In genomic region chr7:636396-636795, GRCh38 we compare ENCODE assay signal across 8 cellular contexts.
DNase-seq lines count a peak whose midpoint lies in the region; ATAC-seq and TF ChIP-seq lines count a peak whose summit lies in the region.

No MANE protein-coding gene starts in this region.

- POLR2A ChIA-PET in naive thymus-derived CD4-positive, alpha-beta T cell (lab: Charles Lee), result no interaction called here

- intact Hi-C loops in naive thymus-derived CD4-positive, alpha-beta T cell (cut with micrococcal nuclease), result no loop called here

- H3K27ac ChIP-seq in SJCRH30 (no peak overlapping the region), brain microvascular endothelial cell (no peak overlapping the region)
- no peak overlapping the region for H3K27ac ChIP-seq in naive thymus-derived CD4-positive, alpha-beta T cell (ENCODE audit: low read depth, low read length)

- H3K27me3 Mint-ChIP-seq in naive thymus-derived CD4-positive, alpha-beta T cell, result no peaks in the 10 kb centered on the region

- H3K36me3 ChIP-seq in SJCRH30 (no peaks in the 10 kb centered on the region), brain microvascular endothelial cell (replicated peaks) (no peaks in the 10 kb centered on the region)
- H3K36me3 ChIP-seq in naive thymus-derived CD4-positive, alpha-beta T cell (ENCODE audit: control insufficient read depth in 2 of 3, insufficient read depth in 3 of 3, low read length in 3 of 3), result no peaks in the 10 kb centered on the region

- H3K36me3 Mint-ChIP-seq in naive thymus-derived CD4-positive, alpha-beta T cell, result peaks cover 0 to 8% (median 5%) of the 10 kb centered on the region in 5 donors

- H3K4me3 ChIP-seq in SJCRH30, result no peak overlapping the region
- no peak overlapping the region for H3K4me3 ChIP-seq in brain microvascular endothelial cell (ENCODE audit: low read depth, low read length)
- H3K4me3 ChIP-seq in naive thymus-derived CD4-positive, alpha-beta T cell (ENCODE audit: low read length), result no peak overlapping the region

- in situ Hi-C loops in brain microvascular endothelial cell (cut with HindIII; ENCODE audit: low pct_ligation_motif_present, low sequenced_read_pairs), result no loop called here

- no peaks in the 10 kb centered on the region; the same call in 1 of the 2 replicates for H3K4me1 ChIP-seq in SJCRH30
- no peaks in the 10 kb centered on the region for H3K4me1 ChIP-seq in naive thymus-derived CD4-positive, alpha-beta T cell (ENCODE audit: control insufficient read depth in 2 of 2, insufficient read depth in 2 of 2, low read length in 2 of 2)

- no peaks in the 10 kb centered on the region for H3K9me3 ChIP-seq in SJCRH30 (replicated peaks)
- no peaks in the 10 kb centered on the region for H3K9me3 ChIP-seq in naive thymus-derived CD4-positive, alpha-beta T cell (ENCODE audit: control insufficient read depth in 2 of 3, low read length in 3 of 3)

- H3K27me3 ChIP-seq in SJCRH30 (peaks cover 3% of the 10 kb centered on the region; the same call in 1 of the 2 replicates), brain microvascular endothelial cell (replicated peaks) (no peaks in the 10 kb centered on the region)
- H3K27me3 ChIP-seq in naive thymus-derived CD4-positive, alpha-beta T cell (ENCODE audit: control insufficient read depth in 2 of 2, insufficient read depth in 2 of 2, low read length in 2 of 2), result no peaks in the 10 kb centered on the region

- CTCF ChIA-PET in naive thymus-derived CD4-positive, alpha-beta T cell (lab: Charles Lee), result interaction anchor here (0.6 to 1.3 kb wide), 3 partner anchors 26 to 136 kb away, joined by 3 read pairs; no protein-coding TSS in a partner anchor

- H3K9me3 Mint-ChIP-seq in naive thymus-derived CD4-positive, alpha-beta T cell, result no peaks in the 10 kb centered on the region

- peak overlapping the region in 3 of 9 donors; percentile 26 to 73 (median 38) for H3K27ac Mint-ChIP-seq in naive thymus-derived CD4-positive, alpha-beta T cell

- peak; percentile 32 for DNase-seq in Daoy (ENCODE audit: low read depth)
- peak; percentile 29 to 42 for DNase-seq in SJCRH30
- peak; percentile 21 for DNase-seq in brain microvascular endothelial cell
- peak in 7 of 9 donors; percentile 9 to 51 (median 23) for DNase-seq in naive thymus-derived CD4-positive, alpha-beta T cell
- no peak for DNase-seq in NCI-H446 treated with DMSO at 0.1 percent for 48 hours (lab: John Stamatoyannopoulos, UW)
- DNase-seq in NOMO-1 (lab: John Stamatoyannopoulos, UW; ENCODE audit: unreplicated experiment in 2 of 2), result no peak
- DNase-seq in NCI-H2107 treated with DMSO at 0.1 percent for 48 hours (lab: John Stamatoyannopoulos, UW; ENCODE audit: unreplicated experiment), result no peak

- peak; percentile 64 for TF ChIP-seq CTCF in brain microvascular endothelial cell (IDR thresholded peaks at IDR 0.05; ENCODE audit: low read depth, low read length, missing control alignments)

- ATAC-seq in naive thymus-derived CD4-positive, alpha-beta T cell, result peak; percentile 60
- ATAC-seq in GM19397 (IDR thresholded peaks at IDR 0.05; ENCODE audit: unreplicated experiment), result no peak

- peaks cover 9 to 38% (median 24%) of the 10 kb centered on the region in 7 donors for H3K4me1 Mint-ChIP-seq in naive thymus-derived CD4-positive, alpha-beta T cell

- H3K4me3 Mint-ChIP-seq in naive thymus-derived CD4-positive, alpha-beta T cell, result peak overlapping the region in 2 of 10 donors; percentile 37 to 81

Comparison
In these comparisons a context has a peak if more than half of its experiments do, and no peak if none do; other contexts are left out.
1. DNase-seq: peak in Daoy (single experiment), SJCRH30 (2 of 2), brain microvascular endothelial cell (single experiment) and naive thymus-derived CD4-positive, alpha-beta T cell (7 of 9); none in NCI-H446 treated with DMSO at 0.1 percent for 48 hours (single experiment), NOMO-1 (0 of 2) and NCI-H2107 treated with DMSO at 0.1 percent for 48 hours (single experiment).